9 cellular contexts compared by ENCODE assay signal in genomic region chr12:46370380-46370734, GRCh38. TPM values are rescaled to one million over a fixed set of nuclear protein-coding genes. Genes with fewer than 3 reads are reported as not detected.
DNase-seq lines count a peak whose midpoint lies in the region; ATAC-seq and TF ChIP-seq lines count a peak whose summit lies in the region.
"Had no signal": no experiment of that assay in that cellular context is flagged by ENCODE, and none has a peak within 500 bp of the region (broad histone marks: within the 10 kb centered on the region; RNA-seq: fewer than 3 reads in every experiment).

No MANE protein-coding gene starts in this region.

- H3K36me3 Mint-ChIP-seq in stimulated activated naive CD8-positive, alpha-beta T cell treated with anti-CD3 and anti-CD28 coated beads, Interleukin-15, Interleukin-2, amounts not matched to agents 100 ng/mL and 50 ng/mL, for 24 hours (ENCODE audit: low read depth), result peaks cover 64% of the 10 kb centered on the region

- H3K27ac Mint-ChIP-seq in stimulated activated naive CD8-positive, alpha-beta T cell treated with anti-CD3 and anti-CD28 coated beads, Interleukin-15, Interleukin-2, amounts not matched to agents 100 ng/mL and 50 ng/mL, for 24 hours, result peak overlapping the region; percentile 100

- H3K27me3 Mint-ChIP-seq in stimulated activated naive CD8-positive, alpha-beta T cell treated with anti-CD3 and anti-CD28 coated beads, Interleukin-15, Interleukin-2, amounts not matched to agents 100 ng/mL and 50 ng/mL, for 24 hours, result no peaks in the 10 kb centered on the region

- no peaks in the 10 kb centered on the region for H3K9me3 ChIP-seq in breast epithelium
- no peaks in the 10 kb centered on the region for H3K9me3 ChIP-seq in mononuclear cell (ENCODE audit: low read depth, low read length)

- TF ChIP-seq CTCF in breast epithelium (IDR thresholded peaks at IDR 0.05) (no peak), GM20000 (IDR thresholded peaks at IDR 0.05; ENCODE audit: extremely low read depth, missing control alignments) (no peak)

- H3K4me1 ChIP-seq in breast epithelium (peaks cover 11 to 24% of the 10 kb centered on the region in 2 donors), mononuclear cell (ENCODE audit: insufficient read depth, low read length) (peaks cover 53% of the 10 kb centered on the region)

- H3K36me3 ChIP-seq in breast epithelium, result peaks cover 6% of the 10 kb centered on the region

- intact Hi-C loops in breast epithelium (cut with DNase I; ENCODE audit: low total_unique reads), result no loop called here

- no peak for ATAC-seq in stimulated activated naive CD8-positive, alpha-beta T cell treated with anti-CD3 and anti-CD28 coated beads, Interleukin-15, Interleukin-2, amounts not matched to agents 100 U/mL and 50 U/mL, for 24 hours
- ATAC-seq in GM21723 (IDR thresholded peaks at IDR 0.05; ENCODE audit: unreplicated experiment), result no peak

- peak overlapping the region; percentile 95 for H3K4me3 Mint-ChIP-seq in stimulated activated naive CD8-positive, alpha-beta T cell treated with anti-CD3 and anti-CD28 coated beads, Interleukin-15, Interleukin-2, amounts not matched to agents 100 ng/mL and 50 ng/mL, for 24 hours

- no peaks in the 10 kb centered on the region for H3K9me3 Mint-ChIP-seq in stimulated activated naive CD8-positive, alpha-beta T cell treated with anti-CD3 and anti-CD28 coated beads, Interleukin-15, Interleukin-2, amounts not matched to agents 100 ng/mL and 50 ng/mL, for 24 hours

- peaks cover 81% of the 10 kb centered on the region for H3K4me1 Mint-ChIP-seq in stimulated activated naive CD8-positive, alpha-beta T cell treated with anti-CD3 and anti-CD28 coated beads, Interleukin-15, Interleukin-2, amounts not matched to agents 100 ng/mL and 50 ng/mL, for 24 hours (ENCODE audit: low read depth)

- TF ChIP-seq POLR2A in breast epithelium (IDR thresholded peaks at IDR 0.05), result no peak

- H3K27ac ChIP-seq in breast epithelium, result peak overlapping the region in 1 of 2 donors; percentile 98

- no peaks in the 10 kb centered on the region for H3K27me3 ChIP-seq in breast epithelium
- no peaks in the 10 kb centered on the region for H3K27me3 ChIP-seq in mononuclear cell (ENCODE audit: insufficient read depth, low read length)

- H3K4me3 ChIP-seq in breast epithelium, result peak overlapping the region; percentile 89 to 99 (median 97)
- peak overlapping the region; percentile 98 for H3K4me3 ChIP-seq in mononuclear cell (ENCODE audit: low read length)

- no peak for DNase-seq in stimulated activated naive CD8-positive, alpha-beta T cell treated with anti-CD3 and anti-CD28 coated beads, Interleukin-15, Interleukin-2, amounts not matched to agents 100 U/mL and 50 U/mL, for 24 hours
- DNase-seq in breast epithelium (ENCODE audit: low spot score in 2 of 2) (no peak), activated gamma-delta T cell treated with Interleukin-2 at 50 U/mL for 16 hours (no peak), NCI-H1048 (lab: John Stamatoyannopoulos, UW) (no peak), GM20000 (ENCODE audit: low spot score) (no peak)
- DNase-seq: NCI-H2081 had no signal

RNA-seq across cellular contexts. Expression of gene SLC38A2, which starts 2.2 kb away (rescaled TPM):
- total RNA-seq in breast epithelium (100 to 1,000 TPM; 250 to 424 (median 399) TPM), mononuclear cell (277 TPM)
